2 cellular contexts compared by ENCODE assay signal in genomic region chr15:32089851-32090359, GRCh38.
TF ChIP-seq lines count a peak whose summit lies in the region.

No MANE protein-coding gene starts in this region.

TF ChIP-seq in A549, 52 proteins besides CTCF, POLR2A, EP300 and RAD21:
- TF ChIP-seq USF2 (IDR thresholded peaks at IDR 0.05) (no peak), SMC3 (IDR thresholded peaks at IDR 0.05) (no peak), MYC (IDR thresholded peaks at IDR 0.05; ENCODE audit: borderline replicate concordance, low read length) (no peak), NPAS2 (CRISPR knock-in tag; IDR thresholded peaks at IDR 0.05; ENCODE audit: borderline replicate concordance) (no peak), E2F6 (IDR thresholded peaks at IDR 0.05; ENCODE audit: borderline replicate concordance, low read depth) (no peak), HDAC2 (IDR thresholded peaks at IDR 0.05) (no peak), RFX5 (IDR thresholded peaks at IDR 0.05) (no peak), RNF2 (IDR thresholded peaks at IDR 0.05; ENCODE audit: borderline replicate concordance, low read depth) (no peak), BCL3 (IDR thresholded peaks at IDR 0.05) (no peak), ESRRA (IDR thresholded peaks at IDR 0.05; ENCODE audit: borderline replicate concordance, low read length) (no peak), HMGXB4 (CRISPR knock-in tag; IDR thresholded peaks at IDR 0.05; ENCODE audit: borderline replicate concordance) (no peak), MAZ (IDR thresholded peaks at IDR 0.05; ENCODE audit: borderline replicate concordance, low read depth, low read length) (no peak)
TF ChIP-seq in A549: peak in this region for 0.

TF ChIP-seq in H1, 55 proteins besides CTCF, POLR2A, EP300 and RAD21:
- TF ChIP-seq SUZ12 (IDR thresholded peaks at IDR 0.05; ENCODE audit: low read length), result no peak
- no peak for TF ChIP-seq MAFK (IDR thresholded peaks at IDR 0.05; ENCODE audit: low read depth, low read length)
- no peak for TF ChIP-seq HDAC2 (IDR thresholded peaks at IDR 0.05; ENCODE audit: borderline replicate concordance in 1 of 2, low read depth in 2 of 2, low read length in 2 of 2)
- TF ChIP-seq CHD2 (IDR thresholded peaks at IDR 0.05; ENCODE audit: low read length), result no peak
- no peak for TF ChIP-seq BRCA1 (IDR thresholded peaks at IDR 0.05; ENCODE audit: low read depth, low read length)
- TF ChIP-seq BACH1 (IDR thresholded peaks at IDR 0.05; ENCODE audit: low read length), result no peak
- TF ChIP-seq SRF (IDR thresholded peaks at IDR 0.05; ENCODE audit: low read depth, low read length), result no peak
- no peak for TF ChIP-seq SP1 (IDR thresholded peaks at IDR 0.05; ENCODE audit: low read depth, low read length)
- TF ChIP-seq HDAC6 (IDR thresholded peaks at IDR 0.05; ENCODE audit: low read depth, low read length), result no peak
- TF ChIP-seq TAF1 (IDR thresholded peaks at IDR 0.05; ENCODE audit: low read depth, low read length), result no peak
- TF ChIP-seq RNF2 (IDR thresholded peaks at IDR 0.05; ENCODE audit: borderline replicate concordance, low read depth, low read length, missing control alignments, poor library complexity, severe bottlenecking), result no peak
- no peak for TF ChIP-seq ZNF274 (IDR thresholded peaks at IDR 0.05; ENCODE audit: borderline replicate concordance, extremely low read depth, low read length)
- no peak for TF ChIP-seq YY1 (IDR thresholded peaks at IDR 0.05; ENCODE audit: low read depth, low read length)
- no peak for TF ChIP-seq TAF7 (optimal IDR thresholded peaks at IDR 0.05; ENCODE audit: borderline replicate concordance, low read depth, low read length)
- no peak for TF ChIP-seq SAP30 (IDR thresholded peaks at IDR 0.05; ENCODE audit: insufficient read depth, insufficient replicate concordance, low read length)
- no peak for TF ChIP-seq SIN3A (conservative IDR thresholded peaks at IDR 0.05 in 1 of 2, IDR thresholded peaks at IDR 0.05 in 1 of 2; ENCODE audit: low read depth in 1 of 2, low read length in 2 of 2)
- no peak for TF ChIP-seq JUND (IDR thresholded peaks at IDR 0.05; ENCODE audit: low read length)
- TF ChIP-seq NRF1 (IDR thresholded peaks at IDR 0.05; ENCODE audit: low read depth, low read length), result no peak
- TF ChIP-seq CTBP2 (IDR thresholded peaks at IDR 0.05; ENCODE audit: borderline replicate concordance, insufficient read depth, insufficient read length, low read length), result no peak
- no peak for TF ChIP-seq SP4 (IDR thresholded peaks at IDR 0.05; ENCODE audit: low read length)
